23 cellular contexts compared by ENCODE assay signal in the genomic region with DNA sequence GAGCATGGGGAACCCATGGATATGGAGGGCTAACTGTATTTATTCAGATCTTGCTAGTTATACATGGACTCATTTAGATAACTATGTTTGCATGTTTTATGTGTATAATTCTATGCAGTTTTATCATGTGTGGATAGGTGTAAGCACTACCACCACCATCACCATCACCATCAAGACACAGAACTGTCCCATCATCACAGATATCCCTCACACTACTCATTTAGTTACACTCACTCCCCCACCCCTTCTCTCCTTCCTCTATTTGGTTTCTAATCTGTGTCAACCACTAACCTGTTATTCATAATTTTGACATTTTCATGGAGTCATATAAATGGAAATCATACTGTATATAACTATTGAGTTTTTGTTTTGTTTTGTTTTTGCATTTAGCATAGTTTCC. TPM values are rescaled to one million over a fixed set of nuclear protein-coding genes. Genes with fewer than 3 reads are reported as not detected.
DNase-seq lines count a peak whose midpoint lies in the region; ATAC-seq, FAIRE-seq and TF ChIP-seq lines count a peak whose summit lies in the region.
"Had no signal": no experiment of that assay in that cellular context is flagged by ENCODE, and none has a peak within 500 bp of the region (broad histone marks: within the 10 kb centered on the region; RNA-seq: fewer than 3 reads in every experiment).

No MANE protein-coding gene starts in this region.

- H3K4me3 ChIP-seq in HepG2 (replicated peaks in 1 of 3; ENCODE audit: insufficient read depth in 1 of 3, low read depth in 2 of 3, low read length in 3 of 3) (no peak overlapping the region), right lobe of liver (no peak overlapping the region)
- H3K4me3 ChIP-seq: GM23248, right atrium auricular region had no signal

- H2AFZ ChIP-seq in HepG2 (ENCODE audit: low read length), result no peak overlapping the region
- H2AFZ ChIP-seq: GM23248, parathyroid adenoma had no signal

- no TSS peak for BruUV-seq in HepG2 (replicated peaks; lab: Mats Ljungman, UMichigan)

- H3K79me2 ChIP-seq in HepG2 (ENCODE audit: insufficient read depth, low read length), result peaks cover 76% of the 10 kb centered on the region

- no peaks in the 10 kb centered on the region for H3K4me1 ChIP-seq in HepG2 (ENCODE audit: insufficient read depth, low read length)
- no peaks in the 10 kb centered on the region for H3K4me1 ChIP-seq in right lobe of liver
- H3K4me1 ChIP-seq: parathyroid adenoma, right atrium auricular region had no signal

- TF ChIP-seq RAD21 in HepG2 (CRISPR knock-in tag; IDR thresholded peaks at IDR 0.05), result no peak

- H3K9ac ChIP-seq in HepG2 (ENCODE audit: insufficient read depth, low read depth, low read length), result no peak overlapping the region
- H3K9ac ChIP-seq: GM23248, parathyroid adenoma had no signal

- TF ChIP-seq CTCF in HepG2 (CRISPR knock-in tag; IDR thresholded peaks at IDR 0.05) (no peak), right lobe of liver (IDR thresholded peaks at IDR 0.05) (no peak)

- POLR2A ChIA-PET in HepG2 (lab: Yijun Ruan, JAX), result no interaction called here

- peak overlapping the region; percentile 32 for H3K4me3 Mint-ChIP-seq in central memory CD8-positive, alpha-beta T cell
- H3K4me3 Mint-ChIP-seq: HFFc6, nephron progenitor cell, type B pancreatic cell had no signal

- H3K36me3 ChIP-seq in HepG2 (replicated peaks in 1 of 2; ENCODE audit: control insufficient read depth in 1 of 2, insufficient read depth in 2 of 2, low read length in 2 of 2) (no peaks in the 10 kb centered on the region), right lobe of liver (no peaks in the 10 kb centered on the region)
- H3K36me3 ChIP-seq: right atrium auricular region had no signal

- H3K4me1 Mint-ChIP-seq in central memory CD8-positive, alpha-beta T cell, result peaks cover 36% of the 10 kb centered on the region
- H3K4me1 Mint-ChIP-seq: nephron progenitor cell had no signal

- in situ Hi-C loops in HepG2 (cut with HindIII; ENCODE audit: extremely low pct_ligation_motif_present, low pct_unique_long_range_greater_than_20kb), result no loop called here

- H3K27ac Mint-ChIP-seq in central memory CD8-positive, alpha-beta T cell (ENCODE audit: low read depth), result peak overlapping the region; percentile 67
- H3K27ac Mint-ChIP-seq: HFFc6, type B pancreatic cell had no signal

- H3K27me3 ChIP-seq in HepG2 (ENCODE audit: control insufficient read depth in 1 of 2, insufficient read depth in 2 of 2, low read length in 2 of 2) (no peaks in the 10 kb centered on the region), right lobe of liver (no peaks in the 10 kb centered on the region)
- H3K27me3 ChIP-seq: right atrium auricular region had no signal

- peaks cover 11% of the 10 kb centered on the region for H4K20me1 ChIP-seq in HepG2 (ENCODE audit: insufficient read depth, low read length)

- H3K36me3 Mint-ChIP-seq in central memory CD8-positive, alpha-beta T cell (ENCODE audit: insufficient read depth), result peaks cover 7% of the 10 kb centered on the region

- no peak for TF ChIP-seq POLR2A in HepG2 (IDR thresholded peaks at IDR 0.05; ENCODE audit: insufficient read depth in 1 of 2, low read depth in 2 of 2, low read length in 2 of 2)
- TF ChIP-seq POLR2A in right lobe of liver (IDR thresholded peaks at IDR 0.05), result no peak

- intact Hi-C loops in HepG2 (cut with micrococcal nuclease; ENCODE audit: unreplicated experiment), result no loop called here
- intact Hi-C loops in right lobe of liver (cut with DNase I), result no loop called here

- FAIRE-seq in HepG2 (lab: Jason Lieb, UNC), result peak; percentile 8

- H3K27ac ChIP-seq in HepG2 (ENCODE audit: extremely low read length, insufficient read depth, low read length) (no peak overlapping the region), right lobe of liver (no peak overlapping the region)
- H3K27ac ChIP-seq: GM23248, parathyroid adenoma, right atrium auricular region had no signal

- CTCF ChIA-PET in HepG2 (lab: Yijun Ruan, JAX; ENCODE audit: low intra/inter-chr PET ratio, low total read pairs), result no interaction called here

- ATAC-seq in HepG2 (no peak), right lobe of liver (no peak), HG02973 (IDR thresholded peaks at IDR 0.05; ENCODE audit: unreplicated experiment) (peak; percentile 59), GM19467 (IDR thresholded peaks at IDR 0.05; ENCODE audit: unreplicated experiment) (no peak)
- ATAC-seq in central memory CD8-positive, alpha-beta T cell (replicated peaks; ENCODE audit: extremely low read depth, poor library complexity, severe bottlenecking), result no peak
- ATAC-seq: left ventricle myocardium superior had no signal

- H3K9me3 Mint-ChIP-seq in central memory CD8-positive, alpha-beta T cell, result no peaks in the 10 kb centered on the region
- H3K9me3 Mint-ChIP-seq: HFFc6 had no signal

- DNase-seq in HepG2 (ENCODE audit: low spot score) (no peak), right lobe of liver (no peak), nucleus accumbens (lab: John Stamatoyannopoulos, UW) (no peak)
- no peak for DNase-seq in central memory CD8-positive, alpha-beta T cell (ENCODE audit: low spot score in 2 of 2)
- no peak for DNase-seq in stimulated activated naive CD4-positive, alpha-beta T cell (lab: John Stamatoyannopoulos, UW)
- DNase-seq: activated naive CD4-positive, alpha-beta T cell; central memory CD4-positive, alpha-beta T cell; dermis blood vessel endothelial cell; DMS 273 treated with DMSO at 0.1 percent for 48 hours; GM23248; HFFc6; hypothalamus; left ventricle myocardium superior; midbrain; NCI-H524 treated with DMSO at 0.1 percent for 48 hours; nephron progenitor cell; NK-92 treated with Interleukin-12 subunit alpha and Interleukin-12 subunit beta, amount 100 ng/mL, for 24 hours; stimulated activated CD4-positive, alpha-beta T cell treated with anti-CD3 and anti-CD28 coated beads, Interleukin-4, amount 100 ng/mL, for 4 hours had no signal

- H3K9me3 ChIP-seq in HepG2 (ENCODE audit: low read length), result no peaks in the 10 kb centered on the region
- H3K9me3 ChIP-seq in right lobe of liver, result no peaks in the 10 kb centered on the region
- H3K9me3 ChIP-seq: right atrium auricular region had no signal

- H3K4me2 ChIP-seq in HepG2 (ENCODE audit: low read depth, low read length), result no peak overlapping the region

- TF ChIP-seq EP300 in HepG2 (IDR thresholded peaks at IDR 0.05; ENCODE audit: low read depth in 2 of 2, low read length in 2 of 2), result no peak
- TF ChIP-seq EP300 in HepG2 (CRISPR knock-in tag; IDR thresholded peaks at IDR 0.05; ENCODE audit: borderline replicate concordance), result no peak

- H3K27me3 Mint-ChIP-seq in central memory CD8-positive, alpha-beta T cell, result no peaks in the 10 kb centered on the region
- H3K27me3 Mint-ChIP-seq: type B pancreatic cell had no signal

TF ChIP-seq in HepG2, 621 proteins besides CTCF, POLR2A, EP300 and RAD21:
- no peak for TF ChIP-seq SMC3 (IDR thresholded peaks at IDR 0.05; ENCODE audit: low read length)
- TF ChIP-seq, protein P1, sequence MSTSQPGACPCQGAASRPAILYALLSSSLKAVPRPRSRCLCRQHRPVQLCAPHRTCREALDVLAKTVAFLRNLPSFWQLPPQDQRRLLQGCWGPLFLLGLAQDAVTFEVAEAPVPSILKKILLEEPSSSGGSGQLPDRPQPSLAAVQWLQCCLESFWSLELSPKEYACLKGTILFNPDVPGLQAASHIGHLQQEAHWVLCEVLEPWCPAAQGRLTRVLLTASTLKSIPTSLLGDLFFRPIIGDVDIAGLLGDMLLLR (CRISPR knock-in tag; IDR thresholded peaks at IDR 0.05), result no peak
- TF ChIP-seq ZSCAN22 (CRISPR knock-in tag; IDR thresholded peaks at IDR 0.05), result no peak
- TF ChIP-seq KAT8 (CRISPR knock-in tag; IDR thresholded peaks at IDR 0.05), result no peak
- no peak for TF ChIP-seq TEAD3 (CRISPR knock-in tag; optimal IDR thresholded peaks at IDR 0.05; ENCODE audit: borderline replicate concordance)
- TF ChIP-seq ARHGAP35 (CRISPR knock-in tag; IDR thresholded peaks at IDR 0.05; ENCODE audit: borderline replicate concordance), result no peak
- TF ChIP-seq ZNF260 (CRISPR knock-in tag; IDR thresholded peaks at IDR 0.05; ENCODE audit: borderline replicate concordance, low read depth), result no peak
- no peak for TF ChIP-seq ZNF777 (CRISPR knock-in tag; IDR thresholded peaks at IDR 0.05)
- no peak for TF ChIP-seq NRL (CRISPR knock-in tag; IDR thresholded peaks at IDR 0.05; ENCODE audit: borderline replicate concordance)
- no peak for TF ChIP-seq SYNCRIP (IDR thresholded peaks at IDR 0.05; ENCODE audit: insufficient read depth, low read depth, low read length)
- no peak for TF ChIP-seq ZNF782 (CRISPR knock-in tag; IDR thresholded peaks at IDR 0.05; ENCODE audit: borderline replicate concordance)
- no peak for TF ChIP-seq NR2F2 (IDR thresholded peaks at IDR 0.05; ENCODE audit: borderline replicate concordance, low read depth)

RNA-seq across cellular contexts. Expression of a gene that starts 43.7 kb away (rescaled TPM):
- total RNA-seq in HepG2 (2016; rRNA removed; fragmentation: Illumina TruSeq; extraction: Trizol) (50.8 and 84.3 TPM in 2 replicates), right lobe of liver (10 to 100 TPM; 17.1 to 27.5 (median 23.9) TPM)
- total RNA-seq in HepG2 (2016; cell fraction: cytosol; rRNA removed; fragmentation: Illumina TruSeq; extraction: Trizol; ENCODE audit: low read depth), result 8.1 and 8.9 TPM in 2 replicates
- 45.1 and 88.2 TPM in 2 replicates for total RNA-seq in HepG2 (2016; cell fraction: insoluble cytoplasmic fraction; rRNA removed; fragmentation: Illumina TruSeq; extraction: Trizol)
- total RNA-seq in HepG2 (2016; cell fraction: membrane; rRNA removed; fragmentation: Illumina TruSeq; extraction: Trizol), result 11.5 and 11.6 TPM in 2 replicates
- 39.1 and 41.8 TPM in 2 replicates for total RNA-seq in HepG2 (2016; cell fraction: nucleus; rRNA removed; fragmentation: Illumina TruSeq; extraction: Trizol)
- 14.2 and 21.0 TPM in 2 replicates for polyA plus RNA-seq in HepG2 (2011; rRNA removed)
- polyA plus RNA-seq in HepG2 (2011; cell fraction: cytosol; rRNA removed), result 8.5 and 12.3 TPM in 2 replicates
- polyA plus RNA-seq in HepG2 (2011; cell fraction: nucleus; rRNA removed), result 7.5 and 8.3 TPM in 2 replicates
- 23.3 and 33.3 TPM in 2 replicates for polyA plus RNA-seq in HepG2 (2012)
- polyA plus RNA-seq in HepG2 (2016; cell fraction: cytosol; fragmentation: Illumina TruSeq; extraction: Trizol; ENCODE audit: low read depth), result 0.99 and 1.2 TPM in 2 replicates
- polyA plus RNA-seq in HepG2 (2016; cell fraction: insoluble cytoplasmic fraction; fragmentation: Illumina TruSeq; extraction: Trizol; ENCODE audit: low read depth), result 45.2 and 46.2 TPM in 2 replicates
- polyA plus RNA-seq in HepG2 (2016; cell fraction: membrane; fragmentation: Illumina TruSeq; extraction: Trizol; ENCODE audit: low read depth), result 3.3 and 4.5 TPM in 2 replicates
- 22.9 and 26.4 TPM in 2 replicates for polyA plus RNA-seq in HepG2 (2016; cell fraction: nucleus; fragmentation: Illumina TruSeq; extraction: Trizol; ENCODE audit: insufficient read depth, low read depth)
- 16.9 and 56.6 TPM in 2 replicates for polyA minus RNA-seq in HepG2 (2011; rRNA and poly(A)+ RNA removed; ENCODE audit: low replicate concordance)
- polyA minus RNA-seq in HepG2 (2011; cell fraction: cytosol; rRNA and poly(A)+ RNA removed), result 50.5 and 52.0 TPM in 2 replicates
- 69.6 and 74.7 TPM in 2 replicates for polyA minus RNA-seq in HepG2 (2011; cell fraction: nucleus; rRNA and poly(A)+ RNA removed)
